ENCODE assay signal across 8 cellular contexts in genomic region chr5:150778517-150779396, GRCh38. TPM values are rescaled to one million over a fixed set of nuclear protein-coding genes. Genes with fewer than 3 reads are reported as not detected.
A peak's percentile ranks its signal among the peaks of the same experiment; 100 is the strongest.
DNase-seq lines count a peak whose midpoint lies in the region; ATAC-seq and TF ChIP-seq lines count a peak whose summit lies in the region.

Gene SMIM3, plus strand, starts transcription at chr5:150778757. Its CDS starts 16,684 bp downstream, at chr5:150795441.

- TF ChIP-seq POLR2A in GM18505 (IDR thresholded peaks at IDR 0.05; ENCODE audit: borderline replicate concordance, extremely low read depth, insufficient read depth, insufficient read length) (peak; percentile 18), adrenal gland (IDR thresholded peaks at IDR 0.05) (peak; percentile 51 to 81)

- H3K27ac Mint-ChIP-seq in progenitor cell of endocrine pancreas: peak within 1 kb of the TSS; percentile 94

- ATAC-seq in GM18505 (IDR thresholded peaks at IDR 0.05; ENCODE audit: unreplicated experiment) (peak; percentile 30), GM19035 (IDR thresholded peaks at IDR 0.05; ENCODE audit: unreplicated experiment) (no peak)

- TF ChIP-seq CTCF in A673 (conservative IDR thresholded peaks at IDR 0.05; ENCODE audit: low read depth, low read length) (peak; percentile 48), adrenal gland (IDR thresholded peaks at IDR 0.05) (peak in 5 of 6 experiments; percentile 15 to 43 (median 37)), left ventricle myocardium inferior (IDR thresholded peaks at IDR 0.05; ENCODE audit: borderline replicate concordance) (peak; percentile 46), progenitor cell of endocrine pancreas (IDR thresholded peaks at IDR 0.05; ENCODE audit: unreplicated experiment) (peak; percentile 54)

- H3K27ac ChIP-seq in A673 (ENCODE audit: low read depth, low read length, poor library complexity, severe bottlenecking) (peak within 1 kb of the TSS; percentile 61), adrenal gland (peak within 1 kb of the TSS; percentile 68 to 96 (median 85)), left ventricle myocardium inferior (replicated peaks) (peak within 1 kb of the TSS; percentile 96)

- DNase-seq in A673 (ENCODE audit: low spot score) (peak; percentile 80), HuH-7.5 (ENCODE audit: low spot score) (peak; percentile 43), adrenal gland (peak; percentile 82 to 90 (median 86)), left ventricle myocardium inferior (peak; percentile 89), progenitor cell of endocrine pancreas (ENCODE audit: low spot score, unreplicated experiment) (peak; percentile 74)

- peak within 1 kb of the TSS; percentile 68 for H3K4me3 ChIP-seq in A673 (ENCODE audit: low read depth, low read length, poor library complexity, severe bottlenecking)
- peak within 1 kb of the TSS; percentile 44 to 91 (median 81) for H3K4me3 ChIP-seq in adrenal gland
- H3K4me3 ChIP-seq in left ventricle myocardium inferior: peak within 1 kb of the TSS; percentile 75

- H3K36me3 ChIP-seq in A673 (ENCODE audit: insufficient read depth, low read length, poor library complexity, severe bottlenecking) (no peaks in the 10 kb centered on the region), adrenal gland (replicated peaks in 1 of 2) (no peaks in the 10 kb centered on the region), left ventricle myocardium inferior (no peaks in the 10 kb centered on the region)

- peaks cover 1% of the 10 kb centered on the region for H3K36me3 Mint-ChIP-seq in progenitor cell of endocrine pancreas (ENCODE audit: insufficient read depth)

- H3K4me1 Mint-ChIP-seq in progenitor cell of endocrine pancreas (ENCODE audit: low read depth): peaks cover 26% of the 10 kb centered on the region

- H3K9me3 Mint-ChIP-seq in progenitor cell of endocrine pancreas (ENCODE audit: low read depth): no peaks in the 10 kb centered on the region

- intact Hi-C loops in A673 (cut with micrococcal nuclease; ENCODE audit: unreplicated experiment) (no loop called here), adrenal gland (cut with DNase I) (no loop called here), left ventricle myocardium inferior (cut with micrococcal nuclease) (no loop called here)
- intact Hi-C loops in T-helper 1 cell treated with Interleukin-12 subunit alpha and Interleukin-12 subunit beta and Interleukin-4 antibody, amounts not matched to agents 30 ng/mL and 1 ng/mL, for 36 hours (cut with micrococcal nuclease): loop anchor here (1.0 kb wide), 5 partner anchors 20 to 217 kb away; partner anchors contain the start of gene RBM22

- WGBS in adrenal gland, 4 donors: 1 to 2% (median 1%) methylated on average over 11 to 59 of the region's 59 CpGs

- peaks cover 52% of the 10 kb centered on the region for H3K4me1 ChIP-seq in A673 (ENCODE audit: insufficient read depth, low read length, poor library complexity, severe bottlenecking)
- H3K4me1 ChIP-seq in adrenal gland (replicated peaks in 1 of 2): peaks cover 38 to 56% of the 10 kb centered on the region in 2 donors
- peaks cover 70% of the 10 kb centered on the region for H3K4me1 ChIP-seq in left ventricle myocardium inferior

- H3K9me3 ChIP-seq in A673 (ENCODE audit: low read depth, low read length, poor library complexity, severe bottlenecking): no peaks in the 10 kb centered on the region
- no peaks in the 10 kb centered on the region for H3K9me3 ChIP-seq in adrenal gland (replicated peaks in 1 of 3)
- H3K9me3 ChIP-seq in left ventricle myocardium inferior (replicated peaks): no peaks in the 10 kb centered on the region

- no peaks in the 10 kb centered on the region for H3K27me3 ChIP-seq in A673 (replicated peaks; ENCODE audit: insufficient read depth, low read depth, low read length, poor library complexity)
- no peaks in the 10 kb centered on the region for H3K27me3 ChIP-seq in adrenal gland
- no peaks in the 10 kb centered on the region for H3K27me3 ChIP-seq in left ventricle myocardium inferior (ENCODE audit: low read depth)

- POLR2A ChIA-PET in A673 (lab: Charles Lee; ENCODE audit: low non-redundant PET): interaction anchor here (0.5 to 1.2 kb wide), 2 partner anchors 17 to 21 kb away, joined by 3 to 5 read pairs; no protein-coding TSS in a partner anchor

- peak within 1 kb of the TSS; percentile 96 for H3K4me3 Mint-ChIP-seq in progenitor cell of endocrine pancreas (ENCODE audit: low read depth)

- no TSS peak for BruUV-seq in A673 (replicated peaks; lab: Mats Ljungman, UMichigan)

- CTCF ChIA-PET in A673 (lab: Charles Lee): interaction anchor here (0.8 to 0.9 kb wide), 2 partner anchors 22 to 68 kb away, joined by 3 read pairs; no protein-coding TSS in a partner anchor

- H3K27me3 Mint-ChIP-seq in progenitor cell of endocrine pancreas: peaks cover 9% of the 10 kb centered on the region

RNA-seq across cellular contexts. Expression of gene SMIM3, which starts in this region (rescaled TPM):
- total RNA-seq in A673 (2021) (11.6 and 14.5 TPM in 2 replicates), adrenal gland (10 to 100 TPM; 22.1 to 57.4 (median 34.9) TPM), left ventricle myocardium inferior (15.7 TPM), progenitor cell of endocrine pancreas (11.5 and 12.2 TPM in 2 replicates)
- total RNA-seq in T-helper 1 cell treated with Interleukin-12 subunit alpha and Interleukin-12 subunit beta and Interleukin-4 antibody, amounts not matched to agents 30 ng/mL and 1 ng/mL, for 36 hours: 16.7 and 18.6 TPM in 2 replicates
- polyA plus RNA-seq in adrenal gland: 10 to 100 TPM; 22.1 to 25.7 (median 25.1) TPM
